ENCODE assay signal across 10 cellular contexts in the genomic region with DNA sequence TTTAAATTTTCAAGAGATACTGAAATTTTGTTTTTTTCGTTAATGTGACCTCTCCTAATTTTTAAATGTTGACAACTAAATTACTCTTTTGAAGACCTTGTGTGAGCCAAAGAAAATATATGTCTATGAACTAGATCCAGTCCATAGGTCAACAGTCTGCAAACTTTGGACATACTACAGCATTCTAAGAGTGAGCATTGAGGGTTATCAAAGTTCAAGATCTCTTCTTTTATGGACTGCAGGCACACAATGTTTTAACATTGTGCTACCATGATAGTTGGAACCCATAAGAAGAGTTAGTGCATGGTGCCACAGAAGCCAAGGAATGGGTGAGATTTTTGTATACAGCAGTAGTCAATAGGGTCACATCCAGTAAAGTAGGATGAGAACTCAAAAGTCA.
"Had no signal": no experiment of that assay in that cellular context is flagged by ENCODE, and none has a peak within 500 bp of the region (broad histone marks: within the 10 kb centered on the region; RNA-seq: fewer than 3 reads in every experiment).

No MANE protein-coding gene starts in this region.

- FAIRE-seq: H1, H54, HTR-8/SVneo, K562 had no signal

- H3K4me3 ChIP-seq: GM23338, K562 had no signal

- DNase-seq: H9, HCEC 1CT, IMR-90, Kasumi-1, KG1 had no signal

- ATAC-seq: GM23338, K562 had no signal
